In genomic region chr11:72813740-72814138, GRCh38 we compare ENCODE assay signal across 1 cellular context.
TF ChIP-seq lines count a peak whose summit lies in the region.

No MANE protein-coding gene starts in this region.

TF ChIP-seq in HepG2, 621 proteins besides CTCF, POLR2A, EP300 and RAD21 (continued from another document):
- TF ChIP-seq ATF2 (CRISPR knock-in tag; IDR thresholded peaks at IDR 0.05) (no peak), ZNF580 (CRISPR knock-in tag; IDR thresholded peaks at IDR 0.05; ENCODE audit: borderline replicate concordance, low read depth) (no peak), ZMYM4 (CRISPR knock-in tag; IDR thresholded peaks at IDR 0.05) (no peak), CCDC6 (CRISPR knock-in tag; IDR thresholded peaks at IDR 0.05) (no peak)
